ENCODE assay signal across 18 cellular contexts in the genomic region with DNA sequence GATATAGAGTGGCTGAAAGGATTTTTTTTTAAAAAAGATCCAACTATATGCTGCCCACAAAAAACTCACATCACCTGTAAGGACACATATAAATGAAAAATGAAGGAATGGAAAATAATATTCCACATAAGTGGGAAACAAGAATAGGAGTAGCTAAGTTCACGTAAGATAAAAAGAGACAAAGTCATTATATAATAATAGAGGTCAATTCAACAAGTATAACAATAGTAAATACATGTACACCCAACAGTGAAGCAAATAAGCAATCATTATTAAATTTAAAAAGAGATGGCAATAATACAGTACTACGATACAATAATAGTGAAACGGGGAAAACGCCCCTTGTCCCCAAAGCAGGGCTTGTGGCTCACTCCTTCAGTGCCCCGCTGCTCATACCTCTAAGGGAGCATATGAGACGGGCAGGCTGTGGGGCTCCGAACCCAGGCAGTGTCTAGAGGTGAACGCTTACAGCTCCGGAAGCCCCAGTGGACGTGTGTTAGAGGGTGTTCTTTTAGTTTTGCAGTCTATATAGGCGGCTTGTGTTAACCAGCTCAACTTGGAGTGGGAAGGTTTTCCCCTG. TPM values are rescaled to one million over a fixed set of nuclear protein-coding genes. Genes with fewer than 3 reads are reported as not detected.
"Had no signal": no experiment of that assay in that cellular context is flagged by ENCODE, and none has a peak within 500 bp of the region (broad histone marks: within the 10 kb centered on the region; RNA-seq: fewer than 3 reads in every experiment).

No MANE protein-coding gene starts in this region.

- H3K27ac ChIP-seq: ascending aorta, pancreas, uterus, WERI-Rb-1 had no signal

- H3K4me3 ChIP-seq: ascending aorta, pancreas, uterus had no signal

- DNase-seq: activated CD4-positive, alpha-beta T cell treated with anti-CD3 and anti-CD28 coated beads, Interleukin-2, amount 10 ng/mL, durations not matched to agents 24 days and 14 days; activated naive CD4-positive, alpha-beta T cell; activated naive CD8-positive, alpha-beta T cell treated with anti-CD3 and anti-CD28 coated beads, Interleukin-2, amount 50 U/mL, for 24 hours; foreskin melanocyte; heart left ventricle; stimulated activated CD4-positive, alpha-beta T cell treated with anti-CD3 and anti-CD28 coated beads, Interleukin-15, amount 100 ng/mL, for 24 hours; stimulated activated CD4-positive, alpha-beta T cell treated with anti-CD3 and anti-CD28 coated beads, Interleukin-4, amount 100 ng/mL, for 24 hours; stimulated activated naive CD8-positive, alpha-beta T cell treated with anti-CD3 and anti-CD28 coated beads, Interleukin-15, amount 100 ng/mL, for 72 hours; T-cell; uterus; WERI-Rb-1 had no signal

- ATAC-seq: activated naive CD8-positive, alpha-beta T cell treated with anti-CD3 and anti-CD28 coated beads, Interleukin-2, amount 50 U/mL, for 24 hours; stimulated activated naive CD8-positive, alpha-beta T cell treated with anti-CD3 and anti-CD28 coated beads, Interleukin-15, amount 100 ng/mL, for 72 hours; T-cell had no signal

- H3K4me3 Mint-ChIP-seq: activated CD4-positive, alpha-beta T cell treated with anti-CD3 and anti-CD28 coated beads, Interleukin-2, amount 10 ng/mL, durations not matched to agents 24 days and 14 days; activated naive CD8-positive, alpha-beta T cell treated with anti-CD3 and anti-CD28 coated beads, Interleukin-2, amount 50 U/mL, for 24 hours; activated T-helper 1 cell treated with anti-CD3 and anti-CD28 coated beads, Interleukin-12 subunit alpha, Interleukin-12 subunit beta, Interleukin-2, Interleukin-4 antibody, amounts not matched to agents 30 ng/mL and 10 ng/mL and 1 ng/mL, durations not matched to agents 14 hours and 24 hours and 36 hours; stimulated activated naive CD8-positive, alpha-beta T cell treated with anti-CD3 and anti-CD28 coated beads, Interleukin-15, amount 100 ng/mL, for 72 hours; T-cell had no signal

- H3K9me3 ChIP-seq: pancreas, uterus had no signal

- H3K27ac Mint-ChIP-seq: activated CD4-positive, alpha-beta T cell treated with anti-CD3 and anti-CD28 coated beads, Interleukin-2, amount 10 ng/mL, durations not matched to agents 24 days and 14 days; activated naive CD8-positive, alpha-beta T cell treated with anti-CD3 and anti-CD28 coated beads, Interleukin-2, amount 50 U/mL, for 24 hours; activated T-helper 1 cell treated with anti-CD3 and anti-CD28 coated beads, Interleukin-12 subunit alpha, Interleukin-12 subunit beta, Interleukin-2, Interleukin-4 antibody, amounts not matched to agents 30 ng/mL and 10 ng/mL and 1 ng/mL, durations not matched to agents 14 hours and 24 hours and 36 hours; stimulated activated naive CD8-positive, alpha-beta T cell treated with anti-CD3 and anti-CD28 coated beads, Interleukin-15, amount 100 ng/mL, for 72 hours had no signal

- H3K27me3 ChIP-seq: ascending aorta, pancreas, uterus had no signal

- H3K36me3 ChIP-seq: ascending aorta, heart left ventricle, pancreas, uterus, WERI-Rb-1 had no signal

- H3K4me1 Mint-ChIP-seq: activated CD4-positive, alpha-beta T cell treated with anti-CD3 and anti-CD28 coated beads, Interleukin-2, amount 10 ng/mL, durations not matched to agents 24 days and 14 days; activated naive CD8-positive, alpha-beta T cell treated with anti-CD3 and anti-CD28 coated beads, Interleukin-2, amount 50 U/mL, for 24 hours; stimulated activated naive CD8-positive, alpha-beta T cell treated with anti-CD3 and anti-CD28 coated beads, Interleukin-15, amount 100 ng/mL, for 72 hours; T-cell had no signal

- FAIRE-seq: colon, pancreas had no signal

- H3K4me1 ChIP-seq: ascending aorta, heart left ventricle, pancreas, uterus had no signal

RNA-seq across cellular contexts. Expression of gene BTNL9, which starts 12.5 kb away (rescaled TPM):
- total RNA-seq: activated T-helper 1 cell treated with anti-CD3 and anti-CD28 coated beads, Interleukin-12 subunit alpha, Interleukin-12 subunit beta, Interleukin-2, Interleukin-4 antibody, amounts not matched to agents 30 ng/mL and 10 ng/mL and 1 ng/mL, durations not matched to agents 14 hours and 24 hours and 36 hours; bronchial epithelial cell; renal cortical epithelial cell had no signal

RNA-seq across cellular contexts. Expression of gene BTNL3, which starts 38.9 kb away (rescaled TPM):
- total RNA-seq: activated CD4-positive, alpha-beta T cell treated with anti-CD3 and anti-CD28 coated beads, Interleukin-2, amount 10 ng/mL, durations not matched to agents 24 days and 14 days; activated T-helper 1 cell treated with anti-CD3 and anti-CD28 coated beads, Interleukin-12 subunit alpha, Interleukin-12 subunit beta, Interleukin-2, Interleukin-4 antibody, amounts not matched to agents 30 ng/mL and 10 ng/mL and 1 ng/mL, durations not matched to agents 14 hours and 24 hours and 36 hours; ascending aorta; bronchial epithelial cell; renal cortical epithelial cell; T-cell; uterus had no signal
- polyA plus RNA-seq: neural cell had no signal
